ENCODE assay signal across 17 cellular contexts in the genomic region with DNA sequence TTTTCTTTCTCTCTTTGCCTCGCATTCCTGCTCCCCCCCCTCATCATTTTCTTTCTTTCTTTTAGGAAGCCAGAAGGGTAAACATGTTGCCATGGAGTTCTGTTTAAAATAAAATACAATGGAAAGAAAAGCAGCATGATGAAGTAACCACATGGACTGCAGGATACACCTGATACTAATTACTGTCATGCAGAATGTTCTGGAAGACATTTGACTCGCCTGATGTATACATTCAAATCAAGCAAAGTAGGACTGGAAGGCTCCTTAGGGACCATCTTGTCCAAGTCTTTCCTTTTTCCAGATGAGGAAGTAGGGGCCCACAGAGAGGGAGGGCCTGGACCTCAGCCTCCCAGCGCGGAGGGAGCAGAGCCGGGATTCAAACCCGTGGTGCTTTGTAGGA. TPM values are rescaled to one million over a fixed set of nuclear protein-coding genes. Genes with fewer than 3 reads are reported as not detected.
DNase-seq lines count a peak whose midpoint lies in the region; ATAC-seq and TF ChIP-seq lines count a peak whose summit lies in the region.
"Had no signal": no experiment of that assay in that cellular context is flagged by ENCODE, and none has a peak within 500 bp of the region (broad histone marks: within the 10 kb centered on the region; RNA-seq: fewer than 3 reads in every experiment).

No MANE protein-coding gene starts in this region.

- H3K18ac ChIP-seq in IMR-90 (ENCODE audit: low read depth, low read length), result no peak overlapping the region; the same call in 1 of the 2 replicates

- H3K4me3 ChIP-seq in IMR-90 (ENCODE audit: insufficient read depth, low read depth, low read length) (no peak overlapping the region), fibroblast of villous mesenchyme (ENCODE audit: low read depth, low read length) (no peak overlapping the region), osteoblast (ENCODE audit: insufficient read depth, low read length) (no peak overlapping the region)
- H3K4me3 ChIP-seq: A549 had no signal

- H3K27me3 ChIP-seq in IMR-90 (ENCODE audit: control insufficient read depth, insufficient read depth, low read length) (no peaks in the 10 kb centered on the region; the same call in 1 of the 2 replicates), osteoblast (ENCODE audit: insufficient read depth, low read length) (peaks cover 13% of the 10 kb centered on the region)
- H3K27me3 ChIP-seq: BE2C had no signal

- H2BK15ac ChIP-seq in IMR-90 (ENCODE audit: low read depth, low read length), result no peak overlapping the region

- no peaks in the 10 kb centered on the region for H3K9me3 ChIP-seq in IMR-90 (ENCODE audit: control insufficient read depth, insufficient read depth, low read length)
- no peaks in the 10 kb centered on the region for H3K9me3 ChIP-seq in osteoblast (ENCODE audit: low read depth, low read length)
- H3K9me3 ChIP-seq: BE2C had no signal

- H3K27ac ChIP-seq in IMR-90 (ENCODE audit: insufficient read depth, low read length) (peak overlapping the region; percentile 5; the same call in 1 of the 2 replicates), osteoblast (ENCODE audit: low read depth, low read length) (no peak overlapping the region)
- H3K27ac ChIP-seq: A549 had no signal

- no peak for TF ChIP-seq RAD21 in IMR-90 (IDR thresholded peaks at IDR 0.05; ENCODE audit: low read length)

- TF ChIP-seq POLR2A in IMR-90 (IDR thresholded peaks at IDR 0.05; ENCODE audit: low read depth, low read length), result no peak

- WGBS in IMR-90 (ENCODE audit: extremely low coverage in 2 of 2, insufficient read length in 1 of 2), 2 experiments, result 92% methylated on average over 2 of the region's 6 CpGs; no CpG with 5 or more reads in 1 of the 2 experiments

- no TSS peak for BruUV-seq in IMR-90 (replicated peaks; lab: Mats Ljungman, UMichigan)

- H3K4ac ChIP-seq in IMR-90 (ENCODE audit: low read depth, low read length), result no peak overlapping the region

- peaks cover under 1% of the 10 kb centered on the region; the same call in 1 of the 2 replicates for H3K36me3 ChIP-seq in IMR-90 (ENCODE audit: control insufficient read depth, insufficient read depth, low read length)
- H3K36me3 ChIP-seq in osteoblast (ENCODE audit: insufficient read depth, low read length), result no peaks in the 10 kb centered on the region

- dilution Hi-C loops in IMR-90 (cut with HindIII; ENCODE audit: low sequenced_read_pairs, unreplicated experiment), result no loop called here

- no peak overlapping the region for H2AK9ac ChIP-seq in IMR-90 (replicated peaks; ENCODE audit: low read depth, low read length, poor library complexity)

- no peak overlapping the region for H3K56ac ChIP-seq in IMR-90 (ENCODE audit: extremely low read depth, insufficient read depth, low read length)

- H3K23ac ChIP-seq in IMR-90 (ENCODE audit: low read depth, low read length), result no peak overlapping the region

- no peak overlapping the region for H4K8ac ChIP-seq in IMR-90 (ENCODE audit: low read depth in 2 of 2, low read length in 2 of 2)

- H3K4me2 ChIP-seq in IMR-90 (ENCODE audit: low read depth, low read length) (no peak overlapping the region), osteoblast (ENCODE audit: insufficient read depth, low read length) (no peak overlapping the region)
- H3K4me2 ChIP-seq: A549 had no signal

- no peak overlapping the region for H2AK5ac ChIP-seq in IMR-90 (ENCODE audit: low read depth, low read length)

- ATAC-seq in IMR-90 (ENCODE audit: low read depth), result no peak
- ATAC-seq: PC-3 had no signal

- CTCF ChIA-PET in IMR-90 (lab: Yijun Ruan, JAX), result interaction anchor here (0.6 to 0.9 kb wide), 2 partner anchors 30 to 77 kb away, joined by 3 read pairs; no protein-coding TSS in a partner anchor

- H4K20me1 ChIP-seq in IMR-90 (ENCODE audit: insufficient read depth, low read length), result peaks cover 14% of the 10 kb centered on the region
- H4K20me1 ChIP-seq in osteoblast (ENCODE audit: insufficient read depth, low read length), result peaks cover 8% of the 10 kb centered on the region

- H3K9me1 ChIP-seq in IMR-90 (ENCODE audit: insufficient read depth, low read length), result no peaks in the 10 kb centered on the region

- no peak overlapping the region for H4K5ac ChIP-seq in IMR-90 (ENCODE audit: low read depth, low read length)

- in situ Hi-C loops in IMR-90 (cut with MboI; ENCODE audit: low sequenced_read_pairs), result no loop called here

- H3K4me1 ChIP-seq in IMR-90 (ENCODE audit: control insufficient read depth, insufficient read depth, low read length) (peaks cover 5% of the 10 kb centered on the region; the same call in 1 of the 2 replicates), osteoblast (ENCODE audit: insufficient read depth, low read length) (peaks cover under 1% of the 10 kb centered on the region)
- H3K4me1 ChIP-seq: A549 had no signal

- H4K91ac ChIP-seq in IMR-90 (ENCODE audit: insufficient read depth, low read depth, low read length), result no peak overlapping the region

- H2BK20ac ChIP-seq in IMR-90 (ENCODE audit: low read depth, low read length), result no peak overlapping the region

- DNase-seq in IMR-90, result no peak
- peak; percentile 44 for DNase-seq in dermis blood vessel endothelial cell
- peak; percentile 3 for DNase-seq in fibroblast of villous mesenchyme (ENCODE audit: low read depth)
- peak; percentile 21 for DNase-seq in osteoblast (ENCODE audit: insufficient read length, low spot score, missing footprints)
- DNase-seq in hepatic stellate cell (ENCODE audit: low spot score), result no peak
- DNase-seq in NOMO-1 (lab: John Stamatoyannopoulos, UW; ENCODE audit: unreplicated experiment in 2 of 2), result no peak
- DNase-seq in kidney glomerular epithelial cell (lab: John Stamatoyannopoulos, UW), result no peak
- DNase-seq in cerebellar nuclear complex (lab: John Stamatoyannopoulos, UW), result no peak
- DNase-seq: CD4-positive, CD25-positive, alpha-beta regulatory T cell; Kasumi-1; NCI-H2081; NCI-H446 treated with DMSO at 0.1 percent for 48 hours; PC-3; SHP77 had no signal

- no peak overlapping the region for H2BK120ac ChIP-seq in IMR-90 (ENCODE audit: low read depth, low read length)

- intact Hi-C loops in IMR-90 (cut with micrococcal nuclease), result loop anchor here (5.0 to 10.0 kb wide), 2 partner anchors 76 to 129 kb away; no protein-coding TSS in a partner anchor

- POLR2A ChIA-PET in IMR-90 (lab: Charles Lee; ENCODE audit: unreplicated experiment), result no interaction called here

- peaks cover 0 to 8% of the 10 kb centered on the region in 2 experiments; a peak in 2 of 4 replicates for H3K79me1 ChIP-seq in IMR-90 (ENCODE audit: low read depth in 1 of 2, low read length in 2 of 2)

- peaks cover 25% of the 10 kb centered on the region for H3K79me2 ChIP-seq in osteoblast (ENCODE audit: insufficient read depth, low read length)

- H2BK5ac ChIP-seq in IMR-90 (ENCODE audit: low read depth, low read length, poor library complexity, severe bottlenecking), result no peak overlapping the region

- H3K9ac ChIP-seq in IMR-90 (ENCODE audit: low read depth, low read length), result no peak overlapping the region

- no peak for TF ChIP-seq CTCF in IMR-90 (conservative IDR thresholded peaks at IDR 0.05; ENCODE audit: low read depth, low read length)
- TF ChIP-seq CTCF in fibroblast of villous mesenchyme (IDR thresholded peaks at IDR 0.05; ENCODE audit: insufficient read depth, low read depth, low read length), result no peak
- TF ChIP-seq CTCF in osteoblast (IDR thresholded peaks at IDR 0.05; ENCODE audit: extremely low read depth, low read depth, low read length), result no peak

- H3K14ac ChIP-seq in IMR-90 (replicated peaks; ENCODE audit: low read depth, low read length), result no peak overlapping the region

- H2AFZ ChIP-seq in IMR-90 (replicated peaks; ENCODE audit: low read length, poor library complexity) (no peak overlapping the region), osteoblast (ENCODE audit: low read length) (no peak overlapping the region)

TF ChIP-seq in IMR-90, 13 proteins besides CTCF, POLR2A, EP300 and RAD21:
- TF ChIP-seq BHLHE40 (IDR thresholded peaks at IDR 0.05; ENCODE audit: low read depth, low read length) (no peak), SMC3 (IDR thresholded peaks at IDR 0.05; ENCODE audit: low read depth, low read length) (no peak), MXI1 (IDR thresholded peaks at IDR 0.05; ENCODE audit: borderline replicate concordance, low read depth, low read length) (no peak), MAZ (IDR thresholded peaks at IDR 0.05; ENCODE audit: borderline replicate concordance, low read depth, low read length) (no peak), RFX5 (IDR thresholded peaks at IDR 0.05; ENCODE audit: low read depth, low read length) (no peak), MAFK (IDR thresholded peaks at IDR 0.05; ENCODE audit: low read depth, low read length) (no peak), CEBPB (IDR thresholded peaks at IDR 0.05; ENCODE audit: low read depth, low read length) (no peak)
- TF ChIP-seq, protein P1, sequence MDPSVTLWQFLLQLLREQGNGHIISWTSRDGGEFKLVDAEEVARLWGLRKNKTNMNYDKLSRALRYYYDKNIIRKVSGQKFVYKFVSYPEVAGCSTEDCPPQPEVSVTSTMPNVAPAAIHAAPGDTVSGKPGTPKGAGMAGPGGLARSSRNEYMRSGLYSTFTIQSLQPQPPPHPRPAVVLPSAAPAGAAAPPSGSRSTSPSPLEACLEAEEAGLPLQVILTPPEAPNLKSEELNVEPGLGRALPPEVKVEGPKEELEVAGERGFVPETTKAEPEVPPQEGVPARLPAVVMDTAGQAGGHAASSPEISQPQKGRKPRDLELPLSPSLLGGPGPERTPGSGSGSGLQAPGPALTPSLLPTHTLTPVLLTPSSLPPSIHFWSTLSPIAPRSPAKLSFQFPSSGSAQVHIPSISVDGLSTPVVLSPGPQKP (IDR thresholded peaks at IDR 0.05; ENCODE audit: borderline replicate concordance, low read depth, low read length), result no peak
- TF ChIP-seq, protein P2, sequence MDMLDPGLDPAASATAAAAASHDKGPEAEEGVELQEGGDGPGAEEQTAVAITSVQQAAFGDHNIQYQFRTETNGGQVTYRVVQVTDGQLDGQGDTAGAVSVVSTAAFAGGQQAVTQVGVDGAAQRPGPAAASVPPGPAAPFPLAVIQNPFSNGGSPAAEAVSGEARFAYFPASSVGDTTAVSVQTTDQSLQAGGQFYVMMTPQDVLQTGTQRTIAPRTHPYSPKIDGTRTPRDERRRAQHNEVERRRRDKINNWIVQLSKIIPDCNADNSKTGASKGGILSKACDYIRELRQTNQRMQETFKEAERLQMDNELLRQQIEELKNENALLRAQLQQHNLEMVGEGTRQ (IDR thresholded peaks at IDR 0.05; ENCODE audit: low read depth, low read length), result no peak

RNA-seq across cellular contexts. Expression of gene MEG3, which starts 2.4 kb away (rescaled TPM):
- total RNA-seq in IMR-90 (2012; rRNA removed), result 31.5 and 32.5 TPM in 2 replicates
- 518 and 556 TPM in 2 replicates for polyA plus RNA-seq in IMR-90 (2012; rRNA removed)
- polyA plus RNA-seq in IMR-90 (2012; cell fraction: cytosol; rRNA removed), result 53.8 and 53.9 TPM in 2 replicates
- 8,555 and 8,817 TPM in 2 replicates for polyA plus RNA-seq in IMR-90 (2012; cell fraction: nucleus; rRNA removed; ENCODE audit: low replicate concordance)
- 0.65 and 2.2 TPM in 2 replicates for total RNA-seq in dermis blood vessel endothelial cell
- total RNA-seq in fibroblast of villous mesenchyme, result 120 and 187 TPM in 2 replicates
- total RNA-seq in osteoblast, result 200 and 269 TPM in 2 replicates
- total RNA-seq: MCF 10A, PC-3 had no signal
- polyA plus RNA-seq: CD4-positive, CD25-positive, alpha-beta regulatory T cell had no signal

Comparison
In these comparisons a context has a peak if more than half of its experiments do, and no peak if none do; other contexts are left out.
1. DNase-seq: peak in dermis blood vessel endothelial cell (single experiment), fibroblast of villous mesenchyme (single experiment) and osteoblast (single experiment); none in IMR-90 (single experiment), hepatic stellate cell (single experiment), NOMO-1 (0 of 2), kidney glomerular epithelial cell (single experiment) and cerebellar nuclear complex (0 of 2).
2. RNA of gene MEG3, which starts 2.4 kb away (total RNA-seq): 200 to 269 TPM in osteoblast, 120 to 187 TPM in fibroblast of villous mesenchyme and 31.5 to 32.5 TPM in IMR-90; 0.65 to 2.2 TPM in dermis blood vessel endothelial cell; every median in the first group is over 10 times any median in the second.